Comparison of ENCODE assay signal across 1 cellular context in genomic region chr17:28783161-28783560, GRCh38.
A peak's percentile ranks its signal among the peaks of the same experiment; 100 is the strongest.
TF ChIP-seq lines count a peak whose summit lies in the region.

No MANE protein-coding gene starts in this region.

TF ChIP-seq in K562, 482 proteins besides CTCF, POLR2A, EP300 and RAD21:
- TF ChIP-seq NFRKB (IDR thresholded peaks at IDR 0.05; ENCODE audit: low read depth) (no peak), TAF7 (tag; IDR thresholded peaks at IDR 0.05) (0 out of 2 replicates have a peak, but pooled peaks have one; percentile 26)
TF ChIP-seq in K562: peak in this region for 1.
